Comparison of ENCODE assay signal across 16 cellular contexts in genomic region chr4:139042981-139043460, GRCh38. TPM values are rescaled to one million over a fixed set of nuclear protein-coding genes. Genes with fewer than 3 reads are reported as not detected.
DNase-seq lines count a peak whose midpoint lies in the region; ATAC-seq and TF ChIP-seq lines count a peak whose summit lies in the region.
"Had no signal": no experiment of that assay in that cellular context is flagged by ENCODE, and none has a peak within 500 bp of the region (broad histone marks: within the 10 kb centered on the region; RNA-seq: fewer than 3 reads in every experiment).

No MANE protein-coding gene starts in this region.

- H3K4me1 ChIP-seq in right atrium auricular region (no peaks in the 10 kb centered on the region), cardiac muscle cell (ENCODE audit: low read depth) (no peaks in the 10 kb centered on the region)
- H3K4me1 ChIP-seq: suprapubic skin had no signal

- no peak overlapping the region for H3K4me3 ChIP-seq in right atrium auricular region
- H3K4me3 ChIP-seq in cardiac muscle cell, result no peak overlapping the region
- H3K4me3 ChIP-seq: MG63, skin epidermis, suprapubic skin had no signal

- peak overlapping the region; percentile 43 for H3K27ac Mint-ChIP-seq in neural crest cell (ENCODE audit: unreplicated experiment)
- H3K27ac Mint-ChIP-seq in activated T-helper 17 cell treated with anti-CD3 and anti-CD28 coated beads, Interleukin-2, amount 50 U/mL, for 72 hours, result no peak overlapping the region

- DNase-seq in Right ventricle myocardium inferior (ENCODE audit: missing footprints), result no peak
- no peak for DNase-seq in right atrium auricular region (ENCODE audit: low spot score)
- no peak for DNase-seq in cardiac muscle cell (ENCODE audit: low read depth in 1 of 2, low spot score in 1 of 2)
- DNase-seq in neural crest cell (ENCODE audit: low read depth, low spot score), result no peak
- DNase-seq in iPS-NIHi7 (ENCODE audit: extremely low spot score), result no peak
- DNase-seq in COLO829 (ENCODE audit: low spot score), result no peak
- DNase-seq in cerebellum (ENCODE audit: low spot score), result no peak
- DNase-seq: activated CD8-positive, alpha-beta memory T cell treated with anti-CD3 and anti-CD28 coated beads, Interleukin-2, amount 50 U/mL, for 4 hours; Calu3; MG63; NCI-H2107; WERI-Rb-1 had no signal

- no peaks in the 10 kb centered on the region for H3K9me3 Mint-ChIP-seq in neural crest cell
- H3K9me3 Mint-ChIP-seq in activated T-helper 17 cell treated with anti-CD3 and anti-CD28 coated beads, Interleukin-2, amount 50 U/mL, for 72 hours, result no peaks in the 10 kb centered on the region
- H3K9me3 Mint-ChIP-seq: activated naive CD4-positive, alpha-beta T cell treated with anti-CD3 and anti-CD28 coated beads, Interleukin-2, amount 50 U/mL, for 72 hours had no signal

- H3K4me1 Mint-ChIP-seq in neural crest cell, result no peaks in the 10 kb centered on the region
- H3K4me1 Mint-ChIP-seq in activated T-helper 17 cell treated with anti-CD3 and anti-CD28 coated beads, Interleukin-2, amount 50 U/mL, for 72 hours, result peaks cover 5% of the 10 kb centered on the region

- no peaks in the 10 kb centered on the region for H3K27me3 ChIP-seq in right atrium auricular region
- H3K27me3 ChIP-seq in cardiac muscle cell, result no peaks in the 10 kb centered on the region
- H3K27me3 ChIP-seq: MG63, suprapubic skin had no signal

- no peak overlapping the region for H3K4me3 Mint-ChIP-seq in neural crest cell
- H3K4me3 Mint-ChIP-seq in activated T-helper 17 cell treated with anti-CD3 and anti-CD28 coated beads, Interleukin-2, amount 50 U/mL, for 72 hours, result no peak overlapping the region

- H3K36me3 Mint-ChIP-seq in neural crest cell (ENCODE audit: low read depth), result peaks cover 25% of the 10 kb centered on the region
- peaks cover 90% of the 10 kb centered on the region for H3K36me3 Mint-ChIP-seq in activated T-helper 17 cell treated with anti-CD3 and anti-CD28 coated beads, Interleukin-2, amount 50 U/mL, for 72 hours (ENCODE audit: low read depth)

- ATAC-seq in Right ventricle myocardium inferior, result peak; percentile 31
- no peak for ATAC-seq in activated T-helper 17 cell treated with anti-CD3 and anti-CD28 coated beads, Interleukin-2, amount 50 U/mL, for 72 hours (replicated peaks)
- ATAC-seq: activated naive CD4-positive, alpha-beta T cell treated with anti-CD3 and anti-CD28 coated beads, Interleukin-2, amount 50 U/mL, for 72 hours had no signal

- H3K27ac ChIP-seq in right atrium auricular region (no peak overlapping the region), cardiac muscle cell (peak overlapping the region; percentile 50)
- H3K27ac ChIP-seq: suprapubic skin, WERI-Rb-1 had no signal

- H3K27me3 Mint-ChIP-seq in neural crest cell (ENCODE audit: low read depth), result no peaks in the 10 kb centered on the region
- H3K27me3 Mint-ChIP-seq in activated T-helper 17 cell treated with anti-CD3 and anti-CD28 coated beads, Interleukin-2, amount 50 U/mL, for 72 hours, result no peaks in the 10 kb centered on the region

- no peaks in the 10 kb centered on the region for H3K9me3 ChIP-seq in right atrium auricular region
- no peaks in the 10 kb centered on the region for H3K9me3 ChIP-seq in cardiac muscle cell (ENCODE audit: low read depth)
- H3K9me3 ChIP-seq: MG63, suprapubic skin had no signal

- TF ChIP-seq CTCF in right atrium auricular region (IDR thresholded peaks at IDR 0.05) (no peak), cardiac muscle cell (IDR thresholded peaks at IDR 0.05; ENCODE audit: low read depth, low read length) (no peak), neural crest cell (conservative IDR thresholded peaks at IDR 0.05) (no peak)

- peaks cover 11% of the 10 kb centered on the region for H3K36me3 ChIP-seq in right atrium auricular region
- peaks cover 6% of the 10 kb centered on the region for H3K36me3 ChIP-seq in cardiac muscle cell

- intact Hi-C loops in Right ventricle myocardium inferior (cut with DNase I), result no loop called here

RNA-seq across cellular contexts. Expression of gene NOCT, which starts 27.4 kb away (rescaled TPM):
- total RNA-seq in Right ventricle myocardium inferior (8.5 TPM), right atrium auricular region (1 to 10 TPM; 6.7 to 6.8 TPM), cardiac muscle cell (11.1 and 12.6 TPM in 2 replicates), neural crest cell (12.9 and 14.1 TPM in 2 replicates), cerebellum (17.2 TPM)
- polyA plus RNA-seq in cardiac muscle cell, result 2.5 and 4.7 TPM in 2 replicates
- 10 to 100 TPM; 12.4 to 18.7 TPM for total RNA-seq in activated T-helper 17 cell treated with anti-CD3 and anti-CD28 coated beads, Interleukin-2, amount 50 U/mL, for 72 hours
